Comparison of ENCODE assay signal across 11 cellular contexts in the genomic region with DNA sequence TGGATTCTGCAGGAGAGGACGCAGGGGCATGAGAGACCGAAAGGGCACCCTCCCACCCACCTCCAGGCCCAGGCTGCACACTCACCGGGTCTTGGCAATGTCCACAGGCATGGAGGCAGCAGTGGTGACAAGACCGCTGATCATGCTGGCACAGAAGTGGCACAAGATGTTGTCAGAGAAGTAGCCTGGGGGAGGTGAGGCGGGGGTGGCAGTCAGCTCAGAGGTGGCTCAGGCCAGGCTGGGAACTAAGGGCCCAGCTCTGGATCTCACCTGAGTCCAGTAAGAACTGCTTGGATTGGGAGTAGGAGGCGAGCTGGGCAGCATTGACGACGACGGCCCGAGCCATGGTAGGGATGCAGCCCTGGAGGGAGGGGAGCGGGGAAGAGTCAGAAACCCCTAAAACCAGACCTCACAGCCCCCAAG. TPM values are rescaled to one million over a fixed set of nuclear protein-coding genes. Genes with fewer than 3 reads are reported as not detected.
DNase-seq lines count a peak whose midpoint lies in the region; ATAC-seq, FAIRE-seq and TF ChIP-seq lines count a peak whose summit lies in the region.
"Had no signal": no experiment of that assay in that cellular context is flagged by ENCODE, and none has a peak within 500 bp of the region (broad histone marks: within the 10 kb centered on the region; RNA-seq: fewer than 3 reads in every experiment).

No MANE protein-coding gene starts in this region.

- H3K4me1 ChIP-seq in neural progenitor cell, result peaks cover 16% of the 10 kb centered on the region

- no peaks in the 10 kb centered on the region for H3K9me3 Mint-ChIP-seq in T-helper 2 cell treated with Interferon-gamma antibody and Interleukin-4, amounts not matched to agents 5 μg/mL and 100 μg/mL, for 36 hours
- no peaks in the 10 kb centered on the region for H3K9me3 Mint-ChIP-seq in neural progenitor cell

- peak overlapping the region; percentile 69 for H3K27ac Mint-ChIP-seq in T-helper 2 cell treated with Interferon-gamma antibody and Interleukin-4, amounts not matched to agents 5 μg/mL and 100 μg/mL, for 36 hours
- peak overlapping the region; percentile 78 for H3K27ac Mint-ChIP-seq in neural progenitor cell

- H3K4me3 ChIP-seq in LNCaP clone FGC (ENCODE audit: low read depth, low read length) (peak overlapping the region; percentile 96), coronary artery (peak overlapping the region; percentile 80), neural progenitor cell (no peak overlapping the region)

- H3K4me1 Mint-ChIP-seq in T-helper 2 cell treated with Interferon-gamma antibody and Interleukin-4, amounts not matched to agents 5 μg/mL and 100 μg/mL, for 36 hours (ENCODE audit: low read depth), result peaks cover 46% of the 10 kb centered on the region
- H3K4me1 Mint-ChIP-seq in neural progenitor cell, result peaks cover 27% of the 10 kb centered on the region

- peak overlapping the region in 1 of 2 donors; percentile 93 for H3K27ac ChIP-seq in coronary artery
- no peak overlapping the region for H3K27ac ChIP-seq in neural progenitor cell

- no peaks in the 10 kb centered on the region for H3K27me3 ChIP-seq in neural progenitor cell

- no peak for ATAC-seq in GM18873 (IDR thresholded peaks at IDR 0.05; ENCODE audit: low FRiP score, unreplicated experiment)

- H3K36me3 Mint-ChIP-seq in T-helper 2 cell treated with Interferon-gamma antibody and Interleukin-4, amounts not matched to agents 5 μg/mL and 100 μg/mL, for 36 hours (ENCODE audit: low read depth), result peaks cover 63% of the 10 kb centered on the region
- peaks cover 17% of the 10 kb centered on the region for H3K36me3 Mint-ChIP-seq in neural progenitor cell

- TF ChIP-seq CTCF in LNCaP clone FGC (IDR thresholded peaks at IDR 0.05; ENCODE audit: control insufficient read depth, extremely low read depth, insufficient read depth) (no peak), coronary artery (IDR thresholded peaks at IDR 0.05) (no peak), neural progenitor cell (IDR thresholded peaks at IDR 0.05) (no peak)

- H3K4me3 Mint-ChIP-seq in T-helper 2 cell treated with Interferon-gamma antibody and Interleukin-4, amounts not matched to agents 5 μg/mL and 100 μg/mL, for 36 hours, result peak overlapping the region; percentile 96
- peak overlapping the region; percentile 96 for H3K4me3 Mint-ChIP-seq in neural progenitor cell

- no peak overlapping the region for H3K9ac ChIP-seq in neural progenitor cell

- no peaks in the 10 kb centered on the region for H3K36me3 ChIP-seq in neural progenitor cell

- peaks cover 49% of the 10 kb centered on the region for H3K79me2 ChIP-seq in neural progenitor cell (ENCODE audit: low read depth)

- H2AFZ ChIP-seq in neural progenitor cell (replicated peaks), result no peak overlapping the region

- no peak for FAIRE-seq in GM12892 (lab: Jason Lieb, UNC)
- FAIRE-seq: A204.1 had no signal

- H3K4me2 ChIP-seq in neural progenitor cell, result no peak overlapping the region

- no peak for DNase-seq in T-helper 2 cell treated with Interferon-gamma antibody and Interleukin-4, amounts not matched to agents 5 μg/mL and 100 μg/mL, for 36 hours (ENCODE audit: low spot score)
- DNase-seq in T-helper 2 cell, result no peak
- DNase-seq in LNCaP clone FGC (ENCODE audit: low read depth), result no peak
- no peak for DNase-seq in coronary artery (ENCODE audit: low spot score)
- no peak for DNase-seq in neural progenitor cell (ENCODE audit: low spot score)
- no peak for DNase-seq in GM12892 (ENCODE audit: insufficient read length)
- no peak for DNase-seq in activated CD4-positive, alpha-beta T cell treated with anti-CD3 and anti-CD28 coated beads for 48 hours
- DNase-seq: GF-D8, NCI-H2171 had no signal

- no peaks in the 10 kb centered on the region for H3K9me3 ChIP-seq in neural progenitor cell (ENCODE audit: low read depth)

- no peaks in the 10 kb centered on the region for H3K27me3 Mint-ChIP-seq in T-helper 2 cell treated with Interferon-gamma antibody and Interleukin-4, amounts not matched to agents 5 μg/mL and 100 μg/mL, for 36 hours (ENCODE audit: low read depth)
- H3K27me3 Mint-ChIP-seq in neural progenitor cell (ENCODE audit: insufficient read depth, low read depth), result peaks cover 5% of the 10 kb centered on the region

- H3F3A ChIP-seq in neural progenitor cell (ENCODE audit: low read depth), result peaks cover 36% of the 10 kb centered on the region

- H4K20me1 ChIP-seq in neural progenitor cell (ENCODE audit: low read depth), result peaks cover 29% of the 10 kb centered on the region

- TF ChIP-seq POLR2A in GM12892 (IDR thresholded peaks at IDR 0.05; ENCODE audit: low read depth, low read length), result no peak

RNA-seq across cellular contexts. Expression of gene SLC25A11, which starts 1.8 kb away (rescaled TPM):
- 35.3 and 61.6 TPM in 2 replicates for total RNA-seq in neural progenitor cell (ENCODE audit: low replicate concordance)
- 61.3 TPM for polyA plus RNA-seq in GM12892 (2012; ENCODE audit: missing spikeins)

RNA-seq across cellular contexts. Expression of gene RNF167, which starts 2.0 kb away (rescaled TPM):
- 43.9 and 82.1 TPM in 2 replicates for total RNA-seq in neural progenitor cell (ENCODE audit: low replicate concordance)
- polyA plus RNA-seq in GM12892 (2012; ENCODE audit: missing spikeins), result 108 TPM

RNA-seq across cellular contexts. Expression of gene GP1BA, which starts 6.0 kb away (rescaled TPM):
- total RNA-seq in neural progenitor cell (ENCODE audit: low replicate concordance), result not detected in 2 replicates
- polyA plus RNA-seq in GM12892 (2012; ENCODE audit: missing spikeins), result 1.9 TPM

RNA-seq across cellular contexts. Expression of gene PFN1, which starts 10.2 kb away (rescaled TPM):
- 203 and 458 TPM in 2 replicates for total RNA-seq in neural progenitor cell (ENCODE audit: low replicate concordance)
- polyA plus RNA-seq in GM12892 (2012; ENCODE audit: missing spikeins), result 1,802 TPM

RNA-seq across cellular contexts. Expression of gene ENO3, which starts 12.8 kb away (rescaled TPM):
- total RNA-seq in neural progenitor cell (ENCODE audit: low replicate concordance), result 20.8 and 24.5 TPM in 2 replicates
- polyA plus RNA-seq in GM12892 (2012; ENCODE audit: missing spikeins), result 30.2 TPM
